1 cellular context compared by ENCODE assay signal in genomic region chr9:114154597-114155102, GRCh38.
TF ChIP-seq lines count a peak whose summit lies in the region.

No MANE protein-coding gene starts in this region.

TF ChIP-seq in HEK293, 187 proteins besides CTCF, POLR2A, EP300 and RAD21 (continued from another document):
- TF ChIP-seq ZNF266 (tag by site-specific recombination; IDR thresholded peaks at IDR 0.05; ENCODE audit: low read depth) (no peak), ZBTB48 (tag by site-specific recombination; IDR thresholded peaks at IDR 0.05) (0 out of 2 replicates have a peak, but pooled peaks have one; percentile 11), ZNF658 (tag by site-specific recombination; IDR thresholded peaks at IDR 0.05) (no peak), OSR2 (tag by site-specific recombination; IDR thresholded peaks at IDR 0.05) (no peak), BCL11B (tag by site-specific recombination; IDR thresholded peaks at IDR 0.05; ENCODE audit: low read depth) (no peak), ZNF280D (tag by site-specific recombination; IDR thresholded peaks at IDR 0.05) (no peak), ZBTB26 (tag by site-specific recombination; optimal IDR thresholded peaks at IDR 0.05) (peak; percentile 67), RBAK (tag by site-specific recombination; IDR thresholded peaks at IDR 0.05) (no peak), ZEB2 (tag by site-specific recombination; IDR thresholded peaks at IDR 0.05) (no peak), ZNF518A (tag by site-specific recombination; conservative IDR thresholded peaks at IDR 0.05; ENCODE audit: low read depth) (no peak)
